24 cellular contexts compared by ENCODE assay signal in the genomic region with DNA sequence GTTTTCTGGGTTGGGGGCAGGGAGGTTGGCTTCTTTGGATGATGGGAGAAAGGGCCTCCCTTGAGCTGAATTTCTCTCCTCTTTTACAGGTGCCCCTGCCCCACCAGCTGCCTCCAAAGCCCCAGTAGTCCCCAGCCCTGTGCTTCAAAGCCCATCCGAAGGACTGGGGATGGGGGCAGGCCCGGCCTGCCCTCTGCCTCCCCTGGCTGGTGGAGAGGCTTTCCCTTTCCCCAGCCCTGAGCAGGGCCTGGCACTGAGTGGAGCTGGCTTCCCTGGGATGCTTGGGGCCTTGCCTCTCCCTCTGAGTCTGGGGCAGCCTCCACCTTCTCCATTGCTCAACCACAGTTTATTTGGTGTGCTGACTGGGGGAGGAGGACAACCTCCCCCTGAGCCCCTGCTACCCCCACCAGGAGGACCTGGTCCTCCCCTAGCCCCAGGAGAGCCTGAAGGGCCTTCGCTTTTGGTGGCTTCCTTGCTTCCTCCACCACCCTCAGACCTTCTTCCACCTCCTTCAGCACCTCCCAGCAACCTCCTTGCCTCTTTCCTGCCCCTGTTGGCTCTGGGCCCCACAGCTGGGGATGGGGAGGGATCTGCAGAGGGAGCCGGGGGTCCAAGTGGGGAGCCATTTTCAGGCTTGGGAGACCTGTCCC. TPM values are rescaled to one million over a fixed set of nuclear protein-coding genes. Genes with fewer than 3 reads are reported as not detected.
DNase-seq lines count a peak whose midpoint lies in the region; ATAC-seq and TF ChIP-seq lines count a peak whose summit lies in the region.
"Had no signal": no experiment of that assay in that cellular context is flagged by ENCODE, and none has a peak within 500 bp of the region (broad histone marks: within the 10 kb centered on the region; RNA-seq: fewer than 3 reads in every experiment).

No MANE protein-coding gene starts in this region.

- CTCF ChIA-PET in activated CD4-positive, alpha-beta T cell treated with anti-CD3 and anti-CD28 coated beads, Interleukin-2, amount 10 ng/mL, durations not matched to agents 7 days and 5 days (lab: Charles Lee): interaction anchor here (0.7 to 8.9 kb wide), 2 partner anchors 11 to 73 kb away, joined by 3 to 70 read pairs; no protein-coding TSS in a partner anchor
- CTCF ChIA-PET in CD8-positive, alpha-beta T cell (lab: Charles Lee): interaction anchor here (0.9 kb wide), 1 partner anchor 71 kb away, joined by 3 read pairs; no protein-coding TSS in a partner anchor

- H3K9me3 Mint-ChIP-seq in activated CD4-positive, alpha-beta T cell treated with anti-CD3 and anti-CD28 coated beads, Interleukin-2, amount 10 ng/mL, durations not matched to agents 7 days and 5 days: no peaks in the 10 kb centered on the region
- H3K9me3 Mint-ChIP-seq in CD8-positive, alpha-beta T cell: no peaks in the 10 kb centered on the region
- no peaks in the 10 kb centered on the region for H3K9me3 Mint-ChIP-seq in activated T-helper 17 cell treated with anti-CD3 and anti-CD28 coated beads, Interleukin-2, amount 50 U/mL, for 72 hours
- H3K9me3 Mint-ChIP-seq in nephron (no peaks in the 10 kb centered on the region), immature natural killer cell (no peaks in the 10 kb centered on the region)
- H3K9me3 Mint-ChIP-seq: neural progenitor cell, type B pancreatic cell had no signal

- no peak overlapping the region for H3K4me3 ChIP-seq in CD8-positive, alpha-beta T cell (ENCODE audit: low read depth, low read length)
- H3K4me3 ChIP-seq: colonic mucosa, esophagus squamous epithelium, MG63, neural progenitor cell, Peyer's patch, right lobe of liver had no signal

- H3K4me1 Mint-ChIP-seq in activated CD4-positive, alpha-beta T cell treated with anti-CD3 and anti-CD28 coated beads, Interleukin-2, amount 10 ng/mL, durations not matched to agents 7 days and 5 days: peaks cover 34% of the 10 kb centered on the region
- peaks cover 32% of the 10 kb centered on the region for H3K4me1 Mint-ChIP-seq in CD8-positive, alpha-beta T cell (ENCODE audit: low read depth)
- peaks cover 18% of the 10 kb centered on the region for H3K4me1 Mint-ChIP-seq in activated T-helper 17 cell treated with anti-CD3 and anti-CD28 coated beads, Interleukin-2, amount 50 U/mL, for 72 hours
- H3K4me1 Mint-ChIP-seq in nephron (peaks cover 23% of the 10 kb centered on the region), immature natural killer cell (peaks cover 25 to 26% of the 10 kb centered on the region in 2 donors)

- no peak for TF ChIP-seq CTCF in CD8-positive, alpha-beta T cell (IDR thresholded peaks at IDR 0.05)
- TF ChIP-seq CTCF in nephron (IDR thresholded peaks at IDR 0.05; ENCODE audit: unreplicated experiment in 3 of 3): no peak

- H3K36me3 Mint-ChIP-seq in activated CD4-positive, alpha-beta T cell treated with anti-CD3 and anti-CD28 coated beads, Interleukin-2, amount 10 ng/mL, durations not matched to agents 7 days and 5 days (ENCODE audit: low read depth): peaks cover 36% of the 10 kb centered on the region
- peaks cover 71% of the 10 kb centered on the region for H3K36me3 Mint-ChIP-seq in CD8-positive, alpha-beta T cell
- peaks cover 95% of the 10 kb centered on the region for H3K36me3 Mint-ChIP-seq in activated T-helper 17 cell treated with anti-CD3 and anti-CD28 coated beads, Interleukin-2, amount 50 U/mL, for 72 hours (ENCODE audit: low read depth)
- H3K36me3 Mint-ChIP-seq in nephron (ENCODE audit: low read depth) (peaks cover 39% of the 10 kb centered on the region), immature natural killer cell (peaks cover 2 to 11% (median 3%) of the 10 kb centered on the region in 3 donors)

- no peaks in the 10 kb centered on the region for H3K27me3 ChIP-seq in CD8-positive, alpha-beta T cell (ENCODE audit: insufficient read depth, low read length)
- H3K27me3 ChIP-seq: colonic mucosa, esophagus squamous epithelium, MG63, neural progenitor cell, Peyer's patch, right lobe of liver had no signal

- intact Hi-C loops in CD8-positive, alpha-beta T cell (cut with DNase I, micrococcal nuclease): no loop called here

- H3K36me3 ChIP-seq in CD8-positive, alpha-beta T cell (ENCODE audit: insufficient read depth, low read length): peaks cover 22% of the 10 kb centered on the region
- H3K36me3 ChIP-seq: neural progenitor cell had no signal

- peaks cover 26% of the 10 kb centered on the region for H3K4me1 ChIP-seq in CD8-positive, alpha-beta T cell (ENCODE audit: insufficient read depth, low read length)

- H3K27ac Mint-ChIP-seq in activated CD4-positive, alpha-beta T cell treated with anti-CD3 and anti-CD28 coated beads, Interleukin-2, amount 10 ng/mL, durations not matched to agents 7 days and 5 days: peak overlapping the region; percentile 46
- peak overlapping the region; percentile 22 for H3K27ac Mint-ChIP-seq in CD8-positive, alpha-beta T cell
- H3K27ac Mint-ChIP-seq in activated T-helper 17 cell treated with anti-CD3 and anti-CD28 coated beads, Interleukin-2, amount 50 U/mL, for 72 hours: peak overlapping the region; percentile 25
- H3K27ac Mint-ChIP-seq in nephron (no peak overlapping the region), immature natural killer cell (peak overlapping the region in 1 of 6 donors; percentile 29)
- H3K27ac Mint-ChIP-seq: neural progenitor cell, type B pancreatic cell had no signal

- no peak overlapping the region for H3K27ac ChIP-seq in CD8-positive, alpha-beta T cell (ENCODE audit: low read depth, low read length)
- H3K27ac ChIP-seq: colonic mucosa, neural progenitor cell, Peyer's patch, right lobe of liver had no signal

- no peak overlapping the region for H3K4me3 Mint-ChIP-seq in activated CD4-positive, alpha-beta T cell treated with anti-CD3 and anti-CD28 coated beads, Interleukin-2, amount 10 ng/mL, durations not matched to agents 7 days and 5 days
- H3K4me3 Mint-ChIP-seq in CD8-positive, alpha-beta T cell: no peak overlapping the region
- no peak overlapping the region for H3K4me3 Mint-ChIP-seq in activated T-helper 17 cell treated with anti-CD3 and anti-CD28 coated beads, Interleukin-2, amount 50 U/mL, for 72 hours
- H3K4me3 Mint-ChIP-seq in nephron (peak overlapping the region in 2 of 3 experiments; percentile 17 to 23), immature natural killer cell (no peak overlapping the region)
- H3K4me3 Mint-ChIP-seq: neural progenitor cell, type B pancreatic cell had no signal

- no peak for ATAC-seq in CD8-positive, alpha-beta T cell
- ATAC-seq in activated T-helper 17 cell treated with anti-CD3 and anti-CD28 coated beads, Interleukin-2, amount 50 U/mL, for 72 hours (replicated peaks): no peak
- ATAC-seq: activated CD4-positive, CD25-positive, alpha-beta regulatory T cell treated with anti-CD3 and anti-CD28 coated beads, Interleukin-2, amount 50 U/mL, for 24 hours; left ventricle myocardium superior; right lobe of liver had no signal

- no peaks in the 10 kb centered on the region for H3K9me3 ChIP-seq in CD8-positive, alpha-beta T cell (ENCODE audit: low read length)
- H3K9me3 ChIP-seq: colonic mucosa, esophagus squamous epithelium, MG63, Peyer's patch, right lobe of liver had no signal

- DNase-seq in activated CD4-positive, alpha-beta T cell treated with anti-CD3 and anti-CD28 coated beads, Interleukin-2, amount 10 ng/mL, durations not matched to agents 7 days and 5 days: no peak
- DNase-seq in activated CD4-positive, alpha-beta T cell treated with anti-CD3 and anti-CD28 coated beads for 1 hour: no peak
- DNase-seq in CD8-positive, alpha-beta T cell: no peak
- DNase-seq in iPS-NIHi7 (ENCODE audit: extremely low spot score): no peak
- no peak for DNase-seq in immature natural killer cell
- no peak for DNase-seq in medulla oblongata (ENCODE audit: extremely low spot score)
- DNase-seq: 8988T; activated T-cell treated with anti-CD3 and anti-CD28 coated beads, Interleukin-2, amount 50 U/mL, for 48 hours; amniotic stem cell; colonic mucosa; esophagus squamous epithelium; hypothalamus; left ventricle myocardium superior; MG63; NCI-H2081 treated with DMSO at 0.1 percent for 48 hours; Peyer's patch; right lobe of liver; stimulated activated CD4-positive, alpha-beta T cell treated with anti-CD3 and anti-CD28 coated beads, Interleukin-12 subunit alpha, Interleukin-12 subunit beta, amount 100 ng/mL, for 4 hours; stimulated activated CD4-positive, alpha-beta T cell treated with anti-CD3 and anti-CD28 coated beads, Interleukin-4, amount 100 ng/mL, for 4 hours had no signal

- POLR2A ChIA-PET in activated CD4-positive, alpha-beta T cell treated with anti-CD3 and anti-CD28 coated beads, Interleukin-2, amount 10 ng/mL, durations not matched to agents 7 days and 5 days (lab: Charles Lee): interaction anchor here (0.6 kb wide), 1 partner anchor 54 kb away, joined by 7 read pairs; no protein-coding TSS in a partner anchor
- POLR2A ChIA-PET in CD8-positive, alpha-beta T cell (lab: Charles Lee): interaction anchor here (0.7 kb wide), 1 partner anchor 63 kb away, joined by 4 read pairs; no protein-coding TSS in a partner anchor

- H3K27me3 Mint-ChIP-seq in activated CD4-positive, alpha-beta T cell treated with anti-CD3 and anti-CD28 coated beads, Interleukin-2, amount 10 ng/mL, durations not matched to agents 7 days and 5 days: no peaks in the 10 kb centered on the region
- no peaks in the 10 kb centered on the region for H3K27me3 Mint-ChIP-seq in CD8-positive, alpha-beta T cell (ENCODE audit: low read depth)
- no peaks in the 10 kb centered on the region for H3K27me3 Mint-ChIP-seq in activated T-helper 17 cell treated with anti-CD3 and anti-CD28 coated beads, Interleukin-2, amount 50 U/mL, for 72 hours
- H3K27me3 Mint-ChIP-seq in nephron (ENCODE audit: low read depth): no peaks in the 10 kb centered on the region
- H3K27me3 Mint-ChIP-seq in immature natural killer cell (ENCODE audit: low read depth in 3 of 3): peaks cover 16 to 18% (median 17%) of the 10 kb centered on the region in 3 donors
- H3K27me3 Mint-ChIP-seq: type B pancreatic cell had no signal

RNA-seq across cellular contexts. Expression of a gene that starts 4.0 kb away (rescaled TPM):
- total RNA-seq in activated CD4-positive, alpha-beta T cell treated with anti-CD3 and anti-CD28 coated beads, Interleukin-2, amount 10 ng/mL, durations not matched to agents 7 days and 5 days: 10 to 100 TPM; 66.0 to 80.1 TPM
- 10 to 100 TPM; 52.9 to 70.5 TPM for total RNA-seq in CD8-positive, alpha-beta T cell
- 10 to 100 TPM; 78.8 to 83.1 TPM for total RNA-seq in activated T-helper 17 cell treated with anti-CD3 and anti-CD28 coated beads, Interleukin-2, amount 50 U/mL, for 72 hours
- 1 to 10 TPM; 1.8 to 5.5 (median 2.7) TPM for polyA plus RNA-seq in immature natural killer cell

RNA-seq across cellular contexts. Expression of a gene that starts 6.3 kb away (rescaled TPM):
- 10 to 100 TPM; 10.5 to 11.4 TPM for total RNA-seq in activated CD4-positive, alpha-beta T cell treated with anti-CD3 and anti-CD28 coated beads, Interleukin-2, amount 10 ng/mL, durations not matched to agents 7 days and 5 days
- 100 to 1,000 TPM; 137 to 143 TPM for total RNA-seq in CD8-positive, alpha-beta T cell
- 10 to 100 TPM; 14.2 to 25.3 TPM for total RNA-seq in activated T-helper 17 cell treated with anti-CD3 and anti-CD28 coated beads, Interleukin-2, amount 50 U/mL, for 72 hours
- 10 to 100 TPM; 22.8 to 38.8 (median 29.4) TPM for polyA plus RNA-seq in immature natural killer cell

RNA-seq across cellular contexts. Expression of a gene that starts 20.4 kb away (rescaled TPM):
- total RNA-seq in activated CD4-positive, alpha-beta T cell treated with anti-CD3 and anti-CD28 coated beads, Interleukin-2, amount 10 ng/mL, durations not matched to agents 7 days and 5 days: 10 to 100 TPM; 79.3 to 80.5 TPM
- 10 to 100 TPM; 39.2 to 43.3 TPM for total RNA-seq in CD8-positive, alpha-beta T cell
- 10 to 100 TPM; 78.5 to 96.4 TPM for total RNA-seq in activated T-helper 17 cell treated with anti-CD3 and anti-CD28 coated beads, Interleukin-2, amount 50 U/mL, for 72 hours
- polyA plus RNA-seq in immature natural killer cell: 10 to 100 TPM; 90.2 to 99.0 (median 93.8) TPM

RNA-seq across cellular contexts. Expression of a gene that starts 23.2 kb away (rescaled TPM):
- under 1 TPM; 0.64 to 0.89 TPM for total RNA-seq in activated CD4-positive, alpha-beta T cell treated with anti-CD3 and anti-CD28 coated beads, Interleukin-2, amount 10 ng/mL, durations not matched to agents 7 days and 5 days
- total RNA-seq in CD8-positive, alpha-beta T cell: under 1 TPM; 0.60 to 0.69 TPM
- 1 to 10 TPM; 2.0 to 3.0 TPM for total RNA-seq in activated T-helper 17 cell treated with anti-CD3 and anti-CD28 coated beads, Interleukin-2, amount 50 U/mL, for 72 hours
- polyA plus RNA-seq in immature natural killer cell: not detected

RNA-seq across cellular contexts. Expression of a gene that starts 38.7 kb away (rescaled TPM):
- 100 to 1,000 TPM; 214 to 247 TPM for total RNA-seq in activated CD4-positive, alpha-beta T cell treated with anti-CD3 and anti-CD28 coated beads, Interleukin-2, amount 10 ng/mL, durations not matched to agents 7 days and 5 days
- 100 to 1,000 TPM; 213 to 226 TPM for total RNA-seq in CD8-positive, alpha-beta T cell
- 100 to 1,000 TPM; 130 to 243 TPM for total RNA-seq in activated T-helper 17 cell treated with anti-CD3 and anti-CD28 coated beads, Interleukin-2, amount 50 U/mL, for 72 hours
- polyA plus RNA-seq in immature natural killer cell: 100 to 1,000 TPM; 100 to 158 (median 114) TPM

Comparison
In these comparisons a context has a peak if more than half of its experiments do, and no peak if none do; other contexts are left out.
1. H3K27ac Mint-ChIP-seq: peak in activated CD4-positive, alpha-beta T cell treated with anti-CD3 and anti-CD28 coated beads, Interleukin-2, amount 10 ng/mL, durations not matched to agents 7 days and 5 days (single experiment), CD8-positive, alpha-beta T cell (single experiment) and activated T-helper 17 cell treated with anti-CD3 and anti-CD28 coated beads, Interleukin-2, amount 50 U/mL, for 72 hours (single experiment); none in nephron (0 of 3).
2. H3K4me3 Mint-ChIP-seq: peak in nephron (2 of 3); none in activated CD4-positive, alpha-beta T cell treated with anti-CD3 and anti-CD28 coated beads, Interleukin-2, amount 10 ng/mL, durations not matched to agents 7 days and 5 days (single experiment), CD8-positive, alpha-beta T cell (single experiment), activated T-helper 17 cell treated with anti-CD3 and anti-CD28 coated beads, Interleukin-2, amount 50 U/mL, for 72 hours (single experiment) and immature natural killer cell (0 of 5).
3. RNA of a gene that starts 6.3 kb away (total RNA-seq): 137 to 143 TPM in CD8-positive, alpha-beta T cell; 14.2 to 25.3 TPM in activated T-helper 17 cell treated with anti-CD3 and anti-CD28 coated beads, Interleukin-2, amount 50 U/mL, for 72 hours and 10.5 to 11.4 TPM in activated CD4-positive, alpha-beta T cell treated with anti-CD3 and anti-CD28 coated beads, Interleukin-2, amount 10 ng/mL, durations not matched to agents 7 days and 5 days; every median in the first group is over 4 times any median in the second.